10 cellular contexts compared by ENCODE assay signal in the genomic region with DNA sequence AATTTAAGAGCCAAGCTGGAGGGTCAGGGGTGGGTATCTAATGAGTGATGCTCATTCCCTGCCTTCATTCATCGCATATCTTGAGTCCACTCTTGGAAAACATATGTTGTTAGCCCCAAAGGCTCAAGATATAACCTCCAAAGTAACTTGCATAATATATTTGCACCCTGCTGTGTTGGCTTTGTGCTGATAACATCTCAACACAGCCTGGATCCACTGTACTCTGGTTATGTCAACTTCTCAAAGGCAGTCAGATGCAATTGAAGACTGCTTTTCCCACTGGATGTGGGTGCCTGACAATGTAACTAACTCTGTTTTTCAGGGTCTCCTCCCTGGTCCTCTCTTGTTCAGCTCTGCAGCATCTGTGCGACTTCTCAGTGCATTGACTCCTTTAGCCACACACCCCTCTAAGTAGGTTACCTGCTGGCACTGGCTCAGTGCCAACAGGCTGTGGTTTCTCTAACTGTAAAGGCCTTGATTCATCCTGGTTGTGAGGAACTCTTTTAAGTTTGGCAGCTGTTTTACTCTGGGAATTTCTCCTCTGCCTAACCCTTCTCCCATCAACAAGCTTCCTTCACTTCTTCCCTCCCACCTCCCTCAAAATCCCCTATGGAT. TPM values are rescaled to one million over a fixed set of nuclear protein-coding genes. Genes with fewer than 3 reads are reported as not detected.
DNase-seq lines count a peak whose midpoint lies in the region; ATAC-seq and TF ChIP-seq lines count a peak whose summit lies in the region.
"Had no signal": no experiment of that assay in that cellular context is flagged by ENCODE, and none has a peak within 500 bp of the region (broad histone marks: within the 10 kb centered on the region; RNA-seq: fewer than 3 reads in every experiment).

No MANE protein-coding gene starts in this region.

- H3K4me1 Mint-ChIP-seq in endothelial cell (ENCODE audit: unreplicated experiment) = no peaks in the 10 kb centered on the region
- peaks cover 13% of the 10 kb centered on the region for H3K4me1 Mint-ChIP-seq in WTC11

- H3K9me3 Mint-ChIP-seq in endothelial cell (ENCODE audit: unreplicated experiment) (no peaks in the 10 kb centered on the region), WTC11 (peaks cover 3% of the 10 kb centered on the region; the same call in 1 of the 2 replicates)

- H3K36me3 Mint-ChIP-seq in endothelial cell (ENCODE audit: low read depth, unreplicated experiment) (peaks cover 4% of the 10 kb centered on the region), WTC11 (no peaks in the 10 kb centered on the region)

- CTCF ChIA-PET in WTC11 (lab: Charles Lee) = no interaction called here

- no peak for TF ChIP-seq CTCF in astrocyte of the cerebellum (IDR thresholded peaks at IDR 0.05; ENCODE audit: low read depth, low read length, missing control alignments)
- no peak for TF ChIP-seq CTCF in psoas muscle (IDR thresholded peaks at IDR 0.05)
- no peak for TF ChIP-seq CTCF in endothelial cell (IDR thresholded peaks at IDR 0.05; ENCODE audit: unreplicated experiment)
- TF ChIP-seq CTCF in WTC11 (IDR thresholded peaks at IDR 0.05) = no peak

- intact Hi-C loops in psoas muscle (cut with DNase I) = no loop called here

- 79 to 100% (median 95%) methylated on average over 2 of the region's 2 CpGs for WGBS in psoas muscle, 3 donors

- ATAC-seq in psoas muscle = no peak
- ATAC-seq in WTC11 = no peak
- ATAC-seq: sciatic nerve had no signal

- peaks cover 3% of the 10 kb centered on the region for H3K27me3 Mint-ChIP-seq in endothelial cell (ENCODE audit: unreplicated experiment)
- H3K27me3 Mint-ChIP-seq in WTC11 (ENCODE audit: low read depth) = no peaks in the 10 kb centered on the region

- POLR2A ChIA-PET in WTC11 (lab: Charles Lee) = no interaction called here

- H3K36me3 ChIP-seq in psoas muscle (ENCODE audit: insufficient read depth in 1 of 2, low read depth in 1 of 2) = no peaks in the 10 kb centered on the region
- H3K36me3 ChIP-seq: suprapubic skin had no signal

- in situ Hi-C loops in astrocyte of the cerebellum (cut with HindIII; ENCODE audit: low sequenced_read_pairs) = loop anchor here (5.0 kb wide), 1 partner anchor 67 kb away; no protein-coding TSS in a partner anchor

- no peak overlapping the region for H3K4me3 Mint-ChIP-seq in endothelial cell (ENCODE audit: unreplicated experiment)
- H3K4me3 Mint-ChIP-seq in WTC11 = no peak overlapping the region

- peak; percentile 30 for DNase-seq in NCI-H82 (lab: John Stamatoyannopoulos, UW)
- no peak for DNase-seq in NCI-H82 treated with DMSO at 0.1 percent for 48 hours (lab: John Stamatoyannopoulos, UW; ENCODE audit: unreplicated experiment)
- peak; percentile 1 for DNase-seq in NCI-H510A treated with DMSO at 0.1 percent for 48 hours (lab: John Stamatoyannopoulos, UW)
- peak; percentile 48 for DNase-seq in astrocyte of the cerebellum (ENCODE audit: low read depth)
- peak; percentile 27 to 47 for DNase-seq in stimulated activated CD4-positive, alpha-beta T cell treated with anti-CD3 and anti-CD28 coated beads, Interleukin-2, amount 100 ng/mL, for 24 hours
- no peak for DNase-seq in psoas muscle
- no peak for DNase-seq in endothelial cell (ENCODE audit: low spot score)
- no peak for DNase-seq in WTC11 (ENCODE audit: low spot score)

- peaks cover 0 to 6% (median 0%) of the 10 kb centered on the region in 3 donors for H3K27me3 ChIP-seq in psoas muscle (ENCODE audit: insufficient read depth in 3 of 3, low read length in 2 of 3)
- H3K27me3 ChIP-seq: suprapubic skin had no signal

- H3K4me1 ChIP-seq in psoas muscle = no peaks in the 10 kb centered on the region

- no peak overlapping the region for H3K4me3 ChIP-seq in astrocyte of the cerebellum (ENCODE audit: low read depth, low read length)
- H3K4me3 ChIP-seq in psoas muscle = no peak overlapping the region
- H3K4me3 ChIP-seq: suprapubic skin had no signal

- H3K27ac ChIP-seq in psoas muscle = no peak overlapping the region
- H3K27ac ChIP-seq: suprapubic skin had no signal

- H3K9me3 ChIP-seq in psoas muscle = no peaks in the 10 kb centered on the region
- H3K9me3 ChIP-seq: suprapubic skin had no signal

- H3K27ac Mint-ChIP-seq in endothelial cell (ENCODE audit: unreplicated experiment) (no peak overlapping the region), WTC11 (no peak overlapping the region; the same call in 1 of the 2 replicates)

TF ChIP-seq in WTC11, 78 proteins besides CTCF, POLR2A, EP300 and RAD21 (continues in another document):
- TF ChIP-seq E2F1 (CRISPR knock-in tag; IDR thresholded peaks at IDR 0.05) (no peak), NR3C1 (CRISPR knock-in tag; conservative IDR thresholded peaks at IDR 0.05; ENCODE audit: low read depth) (no peak), CBFB (CRISPR knock-in tag; IDR thresholded peaks at IDR 0.05; ENCODE audit: low read depth) (no peak), AR (CRISPR knock-in tag; IDR thresholded peaks at IDR 0.05) (no peak), ARID4B (CRISPR knock-in tag; IDR thresholded peaks at IDR 0.05; ENCODE audit: borderline replicate concordance) (no peak), GTF2I (CRISPR knock-in tag; conservative IDR thresholded peaks at IDR 0.05) (no peak), OVOL2 (CRISPR knock-in tag; IDR thresholded peaks at IDR 0.05; ENCODE audit: borderline replicate concordance) (no peak)

RNA-seq across cellular contexts. Expression of gene SLC16A2, which starts 28.1 kb away (rescaled TPM):
- total RNA-seq in psoas muscle (1 to 10 TPM; 1.7 to 6.3 (median 3.2) TPM), endothelial cell (ENCODE audit: unreplicated experiment) (32.4 TPM), WTC11 (2021) (48.4 to 55.2 TPM (median 48.4 TPM) in 3 replicates)
- polyA plus RNA-seq in psoas muscle = 1 to 10 TPM in 2 of 3 donors, under 1 TPM in 1; 0.66 to 2.3 (median 1.3) TPM

Comparison
In these comparisons a context has a peak if more than half of its experiments do, and no peak if none do; other contexts are left out.
1. DNase-seq: peak in NCI-H82 (single experiment), NCI-H510A treated with DMSO at 0.1 percent for 48 hours (single experiment), astrocyte of the cerebellum (single experiment) and stimulated activated CD4-positive, alpha-beta T cell treated with anti-CD3 and anti-CD28 coated beads, Interleukin-2, amount 100 ng/mL, for 24 hours (2 of 2); none in NCI-H82 treated with DMSO at 0.1 percent for 48 hours (single experiment), psoas muscle (0 of 2), endothelial cell (single experiment) and WTC11 (single experiment).